In genomic region chr1:208248254-208248935, GRCh38 we compare ENCODE assay signal across 22 cellular contexts.
"Had no signal": no experiment of that assay in that cellular context is flagged by ENCODE, and none has a peak within 500 bp of the region (broad histone marks: within the 10 kb centered on the region; RNA-seq: fewer than 3 reads in every experiment).

No MANE protein-coding gene starts in this region.

- H3K4me3 ChIP-seq: hepatocyte, suprapubic skin, vagina had no signal

- H3K27me3 ChIP-seq: hepatocyte, suprapubic skin, vagina had no signal

- H3K4me2 ChIP-seq: hepatocyte had no signal

- H3K9me3 ChIP-seq: suprapubic skin, vagina had no signal

- H3K36me3 ChIP-seq: suprapubic skin, vagina had no signal

- FAIRE-seq: bronchial epithelial cell, endothelial cell of umbilical vein, small intestine had no signal

- H2AFZ ChIP-seq: hepatocyte had no signal

- DNase-seq: activated CD4-positive, alpha-beta T cell treated with anti-CD3 and anti-CD28 coated beads, Interleukin-2, amount 10 ng/mL, durations not matched to agents 7 days and 5 days; activated CD4-positive, CD25-positive, alpha-beta regulatory T cell treated with anti-CD3 and anti-CD28 coated beads, Interleukin-2, amount 50 U/mL, for 72 hours; activated naive CD4-positive, alpha-beta T cell; activated naive CD8-positive, alpha-beta T cell treated with anti-CD3 and anti-CD28 coated beads for 36 hours; activated T-cell treated with anti-CD3 and anti-CD28 coated beads, Interleukin-2, amount 50 U/mL, for 1 hour; cerebellar nuclear complex; effector memory CD4-positive, alpha-beta T cell; foreskin melanocyte; glutamatergic neuron; mesenchymal stem cell; naive B cell; occipital lobe; small intestine; stimulated activated CD4-positive, alpha-beta T cell treated with anti-CD3 and anti-CD28 coated beads, Interleukin-2, amount 100 ng/mL, for 24 hours; stimulated activated naive CD8-positive, alpha-beta T cell treated with anti-CD3 and anti-CD28 coated beads, Interleukin-15, amount 100 ng/mL, for 72 hours; T-cell had no signal

- H3K27ac ChIP-seq: hepatocyte, suprapubic skin, vagina, VCaP had no signal
